23 cellular contexts compared by ENCODE assay signal in genomic region chr12:103556890-103557667, GRCh38. TPM values are rescaled to one million over a fixed set of nuclear protein-coding genes. Genes with fewer than 3 reads are reported as not detected.
"Had no signal": no experiment of that assay in that cellular context is flagged by ENCODE, and none has a peak within 500 bp of the region (broad histone marks: within the 10 kb centered on the region; RNA-seq: fewer than 3 reads in every experiment).

No MANE protein-coding gene starts in this region.

- H2AFZ ChIP-seq: neural progenitor cell had no signal

- H3K9me3 ChIP-seq: stomach, thoracic aorta had no signal

- DNase-seq: activated CD4-positive, alpha-beta T cell treated with anti-CD3 and anti-CD28 coated beads, Interleukin-2, amount 50 U/mL, for 1 hour; activated CD8-positive, alpha-beta memory T cell treated with anti-CD3 and anti-CD28 coated beads, Interleukin-2, amount 50 U/mL, for 4 hours; activated naive CD4-positive, alpha-beta T cell treated with anti-CD3 and anti-CD28 coated beads for 36 hours; activated T-cell treated with anti-CD3 and anti-CD28 coated beads, Interleukin-2, amount 50 U/mL, for 4 hours; effector CD4-positive, alpha-beta T cell; glutamatergic neuron; hypothalamus; islet precursor cell; left colon; naive B cell; stimulated activated CD4-positive, alpha-beta T cell treated with anti-CD3 and anti-CD28 coated beads, Interleukin-4, amount 100 ng/mL, for 24 hours; stomach had no signal

- H3K36me3 ChIP-seq: neural progenitor cell, stomach, thoracic aorta had no signal

- H3K27ac ChIP-seq: neural progenitor cell, thoracic aorta had no signal

- ATAC-seq: activated T-cell treated with anti-CD3 and anti-CD28 coated beads, Interleukin-2, amount 50 U/mL, for 4 hours; left colon; stimulated activated effector memory CD8-positive, alpha-beta T cell treated with anti-CD3 and anti-CD28 coated beads, Interleukin-12 subunit alpha, Interleukin-12 subunit beta, amount 100 ng/mL, for 72 hours had no signal

- H3K4me3 ChIP-seq: neural progenitor cell, smooth muscle cell, stomach, thoracic aorta had no signal

- H3K27me3 ChIP-seq: neural progenitor cell had no signal

- H3K4me1 ChIP-seq: neural progenitor cell, stomach had no signal

- H3K9ac ChIP-seq: neural progenitor cell had no signal

- H3K4me2 ChIP-seq: neural progenitor cell, smooth muscle cell had no signal

RNA-seq across cellular contexts. Expression of gene STAB2, which starts 30.0 kb away (rescaled TPM):
- total RNA-seq: activated naive CD4-positive, alpha-beta T cell treated with anti-CD3 and anti-CD28 coated beads for 36 hours; activated T-cell treated with anti-CD3 and anti-CD28 coated beads, Interleukin-2, amount 50 U/mL, for 4 hours; astrocyte; bronchial epithelial cell; cerebellum; fibroblast of villous mesenchyme; mononuclear cell; osteoblast; progenitor cell of endocrine pancreas; smooth muscle cell; thoracic aorta had no signal
- polyA plus RNA-seq: smooth muscle cell had no signal
